13 cellular contexts compared by ENCODE assay signal in genomic region chr14:96177766-96178377, GRCh38. TPM values are rescaled to one million over a fixed set of nuclear protein-coding genes. Genes with fewer than 3 reads are reported as not detected.
DNase-seq lines count a peak whose midpoint lies in the region; ATAC-seq and TF ChIP-seq lines count a peak whose summit lies in the region.
"Had no signal": no experiment of that assay in that cellular context is flagged by ENCODE, and none has a peak within 500 bp of the region (broad histone marks: within the 10 kb centered on the region; RNA-seq: fewer than 3 reads in every experiment).

No MANE protein-coding gene starts in this region.

- H3K36me3 Mint-ChIP-seq in activated CD4-positive, alpha-beta memory T cell treated with anti-CD3 and anti-CD28 coated beads for 36 hours, result no peaks in the 10 kb centered on the region
- no peaks in the 10 kb centered on the region for H3K36me3 Mint-ChIP-seq in activated CD4-positive, alpha-beta memory T cell treated with anti-CD3 and anti-CD28 coated beads, Interleukin-2, amount 10 ng/mL, durations not matched to agents 7 days and 5 days (ENCODE audit: low read depth)

- H3K4me3 ChIP-seq in right cardiac atrium (ENCODE audit: low read length), result no peak overlapping the region
- no peak overlapping the region for H3K4me3 ChIP-seq in stomach
- H3K4me3 ChIP-seq: HAP-1, Peyer's patch, upper lobe of left lung had no signal

- peaks cover 6% of the 10 kb centered on the region for H3K4me1 Mint-ChIP-seq in activated CD4-positive, alpha-beta memory T cell treated with anti-CD3 and anti-CD28 coated beads for 36 hours (ENCODE audit: low read depth)
- H3K4me1 Mint-ChIP-seq in activated CD4-positive, alpha-beta memory T cell treated with anti-CD3 and anti-CD28 coated beads, Interleukin-2, amount 10 ng/mL, durations not matched to agents 7 days and 5 days, result no peaks in the 10 kb centered on the region

- no peak for TF ChIP-seq EP300 in stomach (IDR thresholded peaks at IDR 0.05)

- H3K27ac ChIP-seq in right cardiac atrium (ENCODE audit: low read length) (no peak overlapping the region), stomach (peak overlapping the region in 4 of 5 donors; percentile 17 to 75 (median 64))
- H3K27ac ChIP-seq: upper lobe of left lung had no signal

- no peak for TF ChIP-seq POLR2A in stomach (IDR thresholded peaks at IDR 0.05)

- H3K27me3 ChIP-seq in right cardiac atrium (ENCODE audit: control insufficient read depth, insufficient read depth) (no peaks in the 10 kb centered on the region), stomach (peaks cover 0 to 17% (median 0%) of the 10 kb centered on the region in 3 donors)
- H3K27me3 ChIP-seq: Peyer's patch, upper lobe of left lung had no signal

- no peaks in the 10 kb centered on the region for H3K9me3 ChIP-seq in right cardiac atrium (ENCODE audit: control insufficient read depth, low read length)
- no peaks in the 10 kb centered on the region for H3K9me3 ChIP-seq in stomach
- H3K9me3 ChIP-seq: HAP-1, Peyer's patch, upper lobe of left lung had no signal

- 26% methylated on average over 10 of the region's 10 CpGs for WGBS in right cardiac atrium
- 17 to 27% (median 25%) methylated on average over 10 of the region's 10 CpGs for WGBS in stomach, 5 donors

- no peaks in the 10 kb centered on the region for H3K36me3 ChIP-seq in stomach
- H3K36me3 ChIP-seq: HAP-1, Peyer's patch, upper lobe of left lung had no signal

- POLR2A ChIA-PET in activated CD4-positive, alpha-beta memory T cell treated with anti-CD3 and anti-CD28 coated beads for 36 hours (lab: Charles Lee), result no interaction called here
- POLR2A ChIA-PET in activated CD4-positive, alpha-beta memory T cell treated with anti-CD3 and anti-CD28 coated beads, Interleukin-2, amount 10 ng/mL, durations not matched to agents 7 days and 5 days (lab: Charles Lee), result no interaction called here

- peak; percentile 31 for DNase-seq in activated CD4-positive, alpha-beta memory T cell treated with anti-CD3 and anti-CD28 coated beads for 36 hours
- no peak for DNase-seq in activated CD4-positive, alpha-beta memory T cell treated with anti-CD3 and anti-CD28 coated beads, Interleukin-2, amount 10 ng/mL, durations not matched to agents 7 days and 5 days
- peak in 1 of 3 donors; percentile 60 for DNase-seq in right cardiac atrium
- no peak for DNase-seq in stomach
- no peak for DNase-seq in NCI-H1092 treated with DMSO at 0.1 percent for 48 hours (lab: John Stamatoyannopoulos, UW)
- DNase-seq in anterior cingulate cortex (lab: John Stamatoyannopoulos, UW), result no peak
- DNase-seq: activated CD4-positive, alpha-beta T cell treated with anti-CD3 and anti-CD28 coated beads, Interleukin-2, amount 50 U/mL, for 4 hours; NCI-H1930; Peyer's patch; upper lobe of left lung had no signal

- no peaks in the 10 kb centered on the region for H3K9me3 Mint-ChIP-seq in activated CD4-positive, alpha-beta memory T cell treated with anti-CD3 and anti-CD28 coated beads for 36 hours
- H3K9me3 Mint-ChIP-seq in activated CD4-positive, alpha-beta memory T cell treated with anti-CD3 and anti-CD28 coated beads, Interleukin-2, amount 10 ng/mL, durations not matched to agents 7 days and 5 days, result no peaks in the 10 kb centered on the region

- intact Hi-C loops in activated CD4-positive, alpha-beta memory T cell treated with anti-CD3 and anti-CD28 coated beads for 36 hours (cut with micrococcal nuclease), result no loop called here
- intact Hi-C loops in right cardiac atrium (cut with DNase I) (no loop called here), stomach (cut with DNase I; ENCODE audit: low total_unique reads) (no loop called here)

- CTCF ChIA-PET in activated CD4-positive, alpha-beta memory T cell treated with anti-CD3 and anti-CD28 coated beads for 36 hours (lab: Charles Lee), result no interaction called here
- CTCF ChIA-PET in activated CD4-positive, alpha-beta memory T cell treated with anti-CD3 and anti-CD28 coated beads, Interleukin-2, amount 10 ng/mL, durations not matched to agents 7 days and 5 days (lab: Charles Lee), result no interaction called here

- TF ChIP-seq CTCF in stomach (IDR thresholded peaks at IDR 0.05), result no peak

- no peak overlapping the region for H3K4me3 Mint-ChIP-seq in activated CD4-positive, alpha-beta memory T cell treated with anti-CD3 and anti-CD28 coated beads for 36 hours
- H3K4me3 Mint-ChIP-seq in activated CD4-positive, alpha-beta memory T cell treated with anti-CD3 and anti-CD28 coated beads, Interleukin-2, amount 10 ng/mL, durations not matched to agents 7 days and 5 days, result no peak overlapping the region

- peaks cover 4% of the 10 kb centered on the region for H3K27me3 Mint-ChIP-seq in activated CD4-positive, alpha-beta memory T cell treated with anti-CD3 and anti-CD28 coated beads for 36 hours
- no peaks in the 10 kb centered on the region for H3K27me3 Mint-ChIP-seq in activated CD4-positive, alpha-beta memory T cell treated with anti-CD3 and anti-CD28 coated beads, Interleukin-2, amount 10 ng/mL, durations not matched to agents 7 days and 5 days

- no peak overlapping the region for H3K27ac Mint-ChIP-seq in activated CD4-positive, alpha-beta memory T cell treated with anti-CD3 and anti-CD28 coated beads for 36 hours
- no peak overlapping the region for H3K27ac Mint-ChIP-seq in activated CD4-positive, alpha-beta memory T cell treated with anti-CD3 and anti-CD28 coated beads, Interleukin-2, amount 10 ng/mL, durations not matched to agents 7 days and 5 days

- ATAC-seq in HG02870 (IDR thresholded peaks at IDR 0.05; ENCODE audit: unreplicated experiment) (peak; percentile 61), right cardiac atrium (peak; percentile 37 to 47), HG03457 (IDR thresholded peaks at IDR 0.05; ENCODE audit: unreplicated experiment) (no peak)

- H3K4me1 ChIP-seq in right cardiac atrium (ENCODE audit: control insufficient read depth, insufficient read depth, low read length) (no peaks in the 10 kb centered on the region), stomach (peaks cover 11 to 34% (median 23%) of the 10 kb centered on the region in 4 donors)
- H3K4me1 ChIP-seq: HAP-1 had no signal

RNA-seq across cellular contexts. Expression of gene BDKRB2, which starts 26.8 kb away (rescaled TPM):
- under 1 TPM in 1 of 2 experiments, not detected in 1; 0.12 TPM for total RNA-seq in activated CD4-positive, alpha-beta memory T cell treated with anti-CD3 and anti-CD28 coated beads for 36 hours
- not detected for total RNA-seq in activated CD4-positive, alpha-beta memory T cell treated with anti-CD3 and anti-CD28 coated beads, Interleukin-2, amount 10 ng/mL, durations not matched to agents 7 days and 5 days
- 1 to 10 TPM in 1 of 4 donors, under 1 TPM in 3; 0.23 to 1.2 (median 0.55) TPM for total RNA-seq in right cardiac atrium
- polyA plus RNA-seq in right cardiac atrium, result 0.57 TPM
- 10 to 100 TPM in 1 of 5 donors, 1 to 10 TPM in 3, not detected in 1; 5.3 to 14.2 (median 6.2) TPM for total RNA-seq in stomach
- 1 to 10 TPM; 3.5 to 6.1 (median 4.5) TPM for polyA plus RNA-seq in stomach
